In genomic region chr1:66925558-66925910, GRCh38 we compare ENCODE assay signal across 8 cellular contexts. TPM values are rescaled to one million over a fixed set of nuclear protein-coding genes. Genes with fewer than 3 reads are reported as not detected.
DNase-seq lines count a peak whose midpoint lies in the region; ATAC-seq and TF ChIP-seq lines count a peak whose summit lies in the region.

No MANE protein-coding gene starts in this region.

- TF ChIP-seq CTCF in Panc1 (IDR thresholded peaks at IDR 0.05) = no peak
- no peak for TF ChIP-seq CTCF in fibroblast of mammary gland (conservative IDR thresholded peaks at IDR 0.05; ENCODE audit: control insufficient read depth, insufficient read depth, low read depth, low read length)
- peak in 2 of 5 experiments; percentile 5 to 8 for TF ChIP-seq CTCF in gastrocnemius medialis (IDR thresholded peaks at IDR 0.05 in 4 of 5, conservative IDR thresholded peaks at IDR 0.05 in 1 of 5)

- peaks cover 47% of the 10 kb centered on the region for H3K36me3 Mint-ChIP-seq in activated T-cell treated with anti-CD3 and anti-CD28 coated beads, Interleukin-2, amount 50 U/mL, for 24 hours (ENCODE audit: low read depth)

- intact Hi-C loops in Panc1 (cut with micrococcal nuclease; ENCODE audit: unreplicated experiment) = no loop called here
- intact Hi-C loops in gastrocnemius medialis (cut with DNase I; ENCODE audit: low total_unique reads) = loop anchor here (5.0 to 10.0 kb wide), 2 partner anchors 509 to 1503 kb away; partner anchors contain the start of genes LEPR, LEPROT and SERBP1

- H3K9me3 ChIP-seq in Panc1 (ENCODE audit: control insufficient read depth, insufficient read depth, low read depth, low read length) = no peaks in the 10 kb centered on the region
- no peaks in the 10 kb centered on the region for H3K9me3 ChIP-seq in gastrocnemius medialis

- CTCF ChIA-PET in Panc1 (lab: Charles Lee) = interaction anchor here (0.8 kb wide), 1 partner anchor 9 kb away, joined by 4 read pairs; no protein-coding TSS in a partner anchor

- peak overlapping the region; percentile 96 for H3K4me3 Mint-ChIP-seq in activated T-cell treated with anti-CD3 and anti-CD28 coated beads, Interleukin-2, amount 50 U/mL, for 24 hours

- no peak for DNase-seq in activated T-cell treated with anti-CD3 and anti-CD28 coated beads, Interleukin-2, amount 50 U/mL, for 24 hours
- DNase-seq in activated T-cell treated with anti-CD3 and anti-CD28 coated beads for 4 hours (no peak), Panc1 (ENCODE audit: low read depth, low spot score) (no peak), fibroblast of mammary gland (ENCODE audit: low read depth) (no peak), gastrocnemius medialis (no peak), NCI-H1930 (lab: John Stamatoyannopoulos, UW) (no peak)
- DNase-seq in activated CD8-positive, alpha-beta memory T cell treated with anti-CD3 and anti-CD28 coated beads, Interleukin-2, amount 50 U/mL, for 48 hours = no peak

- H3K4me1 ChIP-seq in Panc1 (ENCODE audit: control insufficient read depth, insufficient read depth, low read length) = peaks cover 38% of the 10 kb centered on the region
- peaks cover 29 to 35% of the 10 kb centered on the region in 2 donors for H3K4me1 ChIP-seq in gastrocnemius medialis

- in situ Hi-C loops in Panc1 (cut with HindIII; ENCODE audit: low pct_unique_long_range_greater_than_20kb, low sequenced_read_pairs) = no loop called here
- in situ Hi-C loops in gastrocnemius medialis (cut with MboI; ENCODE audit: low sequenced_read_pairs in 4 of 4) = loop anchor here in 1 of 4 donors (25.0 kb wide), 1 partner anchor 588 kb away; no protein-coding TSS in a partner anchor

- no peak for TF ChIP-seq POLR2A in gastrocnemius medialis (IDR thresholded peaks at IDR 0.05)

- no peaks in the 10 kb centered on the region for H3K9me3 Mint-ChIP-seq in activated T-cell treated with anti-CD3 and anti-CD28 coated beads, Interleukin-2, amount 50 U/mL, for 24 hours

- BruUV-seq in Panc1 (replicated peaks; lab: Mats Ljungman, UMichigan) = no TSS peak

- ATAC-seq in Panc1 (peak; percentile 7), gastrocnemius medialis (peak; percentile 8 to 12), GM18858 (IDR thresholded peaks at IDR 0.05; ENCODE audit: unreplicated experiment) (no peak)

- peak overlapping the region; percentile 99 for H3K27ac Mint-ChIP-seq in activated T-cell treated with anti-CD3 and anti-CD28 coated beads, Interleukin-2, amount 50 U/mL, for 24 hours

- POLR2A ChIA-PET in Panc1 (lab: Charles Lee) = no interaction called here

- H3K4me3 ChIP-seq in Panc1 (ENCODE audit: low read depth in 2 of 2, low read length in 2 of 2) (peak overlapping the region; percentile 97 to 99), fibroblast of mammary gland (ENCODE audit: control insufficient read depth, low read depth, low read length) (peak overlapping the region; percentile 82), gastrocnemius medialis (peak overlapping the region; percentile 69 to 96 (median 86))

- H3K27me3 ChIP-seq in Panc1 (ENCODE audit: control insufficient read depth, insufficient read depth, low read length) (no peaks in the 10 kb centered on the region), gastrocnemius medialis (no peaks in the 10 kb centered on the region)

- no peaks in the 10 kb centered on the region for H3K27me3 Mint-ChIP-seq in activated T-cell treated with anti-CD3 and anti-CD28 coated beads, Interleukin-2, amount 50 U/mL, for 24 hours

- peaks cover 54% of the 10 kb centered on the region for H3K4me1 Mint-ChIP-seq in activated T-cell treated with anti-CD3 and anti-CD28 coated beads, Interleukin-2, amount 50 U/mL, for 24 hours (ENCODE audit: low read depth)

- H3K27ac ChIP-seq in Panc1 (ENCODE audit: low read length) (peak overlapping the region; percentile 98), gastrocnemius medialis (peak overlapping the region; percentile 85 to 97 (median 92))

- H3K36me3 ChIP-seq in Panc1 (ENCODE audit: control insufficient read depth, insufficient read depth, low read length) = peaks cover 12% of the 10 kb centered on the region
- no peaks in the 10 kb centered on the region for H3K36me3 ChIP-seq in gastrocnemius medialis

RNA-seq across cellular contexts. Expression of gene MIER1, which starts 0.7 kb away (rescaled TPM):
- 33.7 TPM for total RNA-seq in Panc1 (2021; ENCODE audit: unreplicated experiment)
- polyA plus RNA-seq in Panc1 (2012; ENCODE audit: insufficient read length) = 11.7 TPM
- total RNA-seq in gastrocnemius medialis = 10 to 100 TPM; 14.8 to 21.7 (median 15.4) TPM

RNA-seq across cellular contexts. Expression of gene DNAI4, which starts 0.9 kb away (rescaled TPM):
- total RNA-seq in Panc1 (2021; ENCODE audit: unreplicated experiment) = 7.2 TPM
- polyA plus RNA-seq in Panc1 (2012; ENCODE audit: insufficient read length) = 3.4 TPM
- under 1 TPM in 3 of 4 donors, not detected in 1; 0.19 to 0.41 (median 0.29) TPM for total RNA-seq in gastrocnemius medialis
